10 cellular contexts compared by ENCODE assay signal in genomic region chr16:50195276-50195675, GRCh38. TPM values are rescaled to one million over a fixed set of nuclear protein-coding genes. Genes with fewer than 3 reads are reported as not detected.
A peak's percentile ranks its signal among the peaks of the same experiment; 100 is the strongest.
DNase-seq lines count a peak whose midpoint lies in the region; ATAC-seq and TF ChIP-seq lines count a peak whose summit lies in the region.
"Had no signal": no experiment of that assay in that cellular context is flagged by ENCODE, and none has a peak within 500 bp of the region (broad histone marks: within the 10 kb centered on the region; RNA-seq: fewer than 3 reads in every experiment).

No MANE protein-coding gene starts in this region.

- 14 to 27% methylated on average over 2 of the region's 2 CpGs for WGBS in gastroesophageal sphincter (ENCODE audit: low coverage in 1 of 2), 2 donors

- CTCF ChIA-PET in activated naive CD4-positive, alpha-beta T cell treated with anti-CD3 and anti-CD28 coated beads, Interleukin-2, amount 10 ng/mL, durations not matched to agents 7 days and 5 days (lab: Charles Lee): interaction anchor here (1.0 to 1.6 kb wide), 3 partner anchors 14 to 128 kb away, joined by 3 to 6 read pairs (median 3); no protein-coding TSS in a partner anchor

- TF ChIP-seq CTCF in fibroblast of mammary gland (conservative IDR thresholded peaks at IDR 0.05; ENCODE audit: control insufficient read depth, insufficient read depth, low read depth, low read length) (no peak), gastroesophageal sphincter (IDR thresholded peaks at IDR 0.05) (no peak), GM20000 (IDR thresholded peaks at IDR 0.05; ENCODE audit: extremely low read depth, missing control alignments) (no peak)

- H3K4me1 ChIP-seq in gastroesophageal sphincter: peaks cover 0 to 68% (median 11%) of the 10 kb centered on the region in 3 donors

- peaks cover 9% of the 10 kb centered on the region for H3K36me3 Mint-ChIP-seq in activated naive CD4-positive, alpha-beta T cell treated with anti-CD3 and anti-CD28 coated beads, Interleukin-2, amount 10 ng/mL, durations not matched to agents 7 days and 5 days
- peaks cover 6 to 21% of the 10 kb centered on the region in 2 donors for H3K36me3 Mint-ChIP-seq in stimulated activated naive B cell treated with anti-CD40 and anti-IgM and Interleukin-4, amounts not matched to agents 10 μg/mL and 1 μg/mL and 100 μg/mL, for 72 hours

- H3K9me3 ChIP-seq in gastroesophageal sphincter: no peaks in the 10 kb centered on the region

- no peak overlapping the region for H3K27ac ChIP-seq in gastroesophageal sphincter

- H3K27ac Mint-ChIP-seq in activated naive CD4-positive, alpha-beta T cell treated with anti-CD3 and anti-CD28 coated beads, Interleukin-2, amount 10 ng/mL, durations not matched to agents 7 days and 5 days: peak overlapping the region; percentile 11
- peak overlapping the region; percentile 42 for H3K27ac Mint-ChIP-seq in stimulated activated naive B cell treated with anti-CD40 and anti-IgM and Interleukin-4, amounts not matched to agents 10 μg/mL and 1 μg/mL and 100 μg/mL, for 72 hours

- no peaks in the 10 kb centered on the region for H3K9me3 Mint-ChIP-seq in activated naive CD4-positive, alpha-beta T cell treated with anti-CD3 and anti-CD28 coated beads, Interleukin-2, amount 10 ng/mL, durations not matched to agents 7 days and 5 days
- peaks cover 0 to 5% of the 10 kb centered on the region in 2 donors for H3K9me3 Mint-ChIP-seq in stimulated activated naive B cell treated with anti-CD40 and anti-IgM and Interleukin-4, amounts not matched to agents 10 μg/mL and 1 μg/mL and 100 μg/mL, for 72 hours

- TF ChIP-seq POLR2A in gastroesophageal sphincter (IDR thresholded peaks at IDR 0.05): no peak

- TF ChIP-seq EP300 in gastroesophageal sphincter (IDR thresholded peaks at IDR 0.05): no peak

- no peak overlapping the region for H3K4me3 ChIP-seq in fibroblast of mammary gland (ENCODE audit: control insufficient read depth, low read depth, low read length)
- no peak overlapping the region for H3K4me3 ChIP-seq in gastroesophageal sphincter

- ATAC-seq in stimulated activated naive B cell treated with anti-CD40 and anti-IgM and Interleukin-4, amounts not matched to agents 10 μg/mL and 1 μg/mL and 100 μg/mL, for 72 hours (replicated peaks): peak in 1 of 2 donors; percentile 35
- no peak for ATAC-seq in gastroesophageal sphincter

- peaks cover 60% of the 10 kb centered on the region for H3K4me1 Mint-ChIP-seq in activated naive CD4-positive, alpha-beta T cell treated with anti-CD3 and anti-CD28 coated beads, Interleukin-2, amount 10 ng/mL, durations not matched to agents 7 days and 5 days
- peaks cover 32 to 66% of the 10 kb centered on the region in 2 donors for H3K4me1 Mint-ChIP-seq in stimulated activated naive B cell treated with anti-CD40 and anti-IgM and Interleukin-4, amounts not matched to agents 10 μg/mL and 1 μg/mL and 100 μg/mL, for 72 hours

- H3K27me3 Mint-ChIP-seq in activated naive CD4-positive, alpha-beta T cell treated with anti-CD3 and anti-CD28 coated beads, Interleukin-2, amount 10 ng/mL, durations not matched to agents 7 days and 5 days: no peaks in the 10 kb centered on the region
- H3K27me3 Mint-ChIP-seq in stimulated activated naive B cell treated with anti-CD40 and anti-IgM and Interleukin-4, amounts not matched to agents 10 μg/mL and 1 μg/mL and 100 μg/mL, for 72 hours: no peaks in the 10 kb centered on the region

- DNase-seq in activated naive CD4-positive, alpha-beta T cell treated with anti-CD3 and anti-CD28 coated beads, Interleukin-2, amount 10 ng/mL, durations not matched to agents 7 days and 5 days: no peak
- no peak for DNase-seq in activated naive CD4-positive, alpha-beta T cell treated with anti-CD3 and anti-CD28 coated beads, Interleukin-2, amount 50 U/mL, for 16 hours
- DNase-seq in RPMI7951 (ENCODE audit: low read depth) (peak; percentile 66), fibroblast of mammary gland (ENCODE audit: low read depth) (peak; percentile 58), COR-L47 (lab: John Stamatoyannopoulos, UW) (no peak), GM20000 (ENCODE audit: low spot score) (no peak)
- no peak for DNase-seq in stimulated activated naive B cell treated with anti-CD40 and anti-IgM and Interleukin-4, amounts not matched to agents 10 μg/mL and 1 μg/mL and 100 μg/mL, for 72 hours
- DNase-seq: activated T-cell treated with anti-CD3 and anti-CD28 coated beads, Interleukin-2, amount 50 U/mL, for 1 hour; Right ventricle myocardium superior had no signal

- H3K36me3 ChIP-seq in gastroesophageal sphincter: no peaks in the 10 kb centered on the region

- no peak overlapping the region for H3K4me3 Mint-ChIP-seq in activated naive CD4-positive, alpha-beta T cell treated with anti-CD3 and anti-CD28 coated beads, Interleukin-2, amount 10 ng/mL, durations not matched to agents 7 days and 5 days
- no peak overlapping the region for H3K4me3 Mint-ChIP-seq in stimulated activated naive B cell treated with anti-CD40 and anti-IgM and Interleukin-4, amounts not matched to agents 10 μg/mL and 1 μg/mL and 100 μg/mL, for 72 hours

- H3K27me3 ChIP-seq in gastroesophageal sphincter: no peaks in the 10 kb centered on the region

RNA-seq across cellular contexts. Expression of gene TENT4B, which starts 42.2 kb away (rescaled TPM):
- 9.5 and 9.8 TPM in 2 replicates for total RNA-seq in RPMI7951 (2014; rRNA removed; shearing (Covaris generic))
- 10 to 100 TPM; 13.9 to 25.7 (median 20.9) TPM for total RNA-seq in gastroesophageal sphincter

Comparison
In these comparisons a context has a peak if more than half of its experiments do, and no peak if none do; other contexts are left out.
1. DNase-seq: peak in RPMI7951 (single experiment) and fibroblast of mammary gland (single experiment); none in activated naive CD4-positive, alpha-beta T cell treated with anti-CD3 and anti-CD28 coated beads, Interleukin-2, amount 10 ng/mL, durations not matched to agents 7 days and 5 days (single experiment), activated naive CD4-positive, alpha-beta T cell treated with anti-CD3 and anti-CD28 coated beads, Interleukin-2, amount 50 U/mL, for 16 hours (single experiment), stimulated activated naive B cell treated with anti-CD40 and anti-IgM and Interleukin-4, amounts not matched to agents 10 μg/mL and 1 μg/mL and 100 μg/mL, for 72 hours (single experiment), COR-L47 (single experiment) and GM20000 (single experiment).